ENCODE assay signal across 1 cellular context in the genomic region with DNA sequence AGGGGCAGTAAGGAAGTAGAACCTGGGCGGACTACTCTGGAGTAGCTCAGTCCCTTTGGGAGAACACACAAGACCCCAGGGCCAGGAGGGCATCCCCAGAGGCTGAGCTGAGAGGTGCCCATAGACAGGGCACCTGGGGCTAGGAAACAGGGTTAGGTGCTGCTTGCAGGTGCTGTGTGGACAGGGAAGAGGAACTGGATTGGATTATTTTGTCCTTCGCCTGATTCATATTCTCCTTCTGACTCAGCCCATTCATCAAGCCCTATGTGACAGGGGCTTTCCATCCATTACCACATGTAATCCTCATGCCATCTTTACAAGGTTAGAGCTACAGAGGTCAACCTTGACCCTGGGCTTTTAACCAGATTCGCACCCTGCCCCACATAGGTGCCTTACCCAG.
TF ChIP-seq lines count a peak whose summit lies in the region.

No MANE protein-coding gene starts in this region.

TF ChIP-seq in HepG2, 621 proteins besides CTCF, POLR2A, EP300 and RAD21 (continued from another document):
- TF ChIP-seq, protein P1, sequence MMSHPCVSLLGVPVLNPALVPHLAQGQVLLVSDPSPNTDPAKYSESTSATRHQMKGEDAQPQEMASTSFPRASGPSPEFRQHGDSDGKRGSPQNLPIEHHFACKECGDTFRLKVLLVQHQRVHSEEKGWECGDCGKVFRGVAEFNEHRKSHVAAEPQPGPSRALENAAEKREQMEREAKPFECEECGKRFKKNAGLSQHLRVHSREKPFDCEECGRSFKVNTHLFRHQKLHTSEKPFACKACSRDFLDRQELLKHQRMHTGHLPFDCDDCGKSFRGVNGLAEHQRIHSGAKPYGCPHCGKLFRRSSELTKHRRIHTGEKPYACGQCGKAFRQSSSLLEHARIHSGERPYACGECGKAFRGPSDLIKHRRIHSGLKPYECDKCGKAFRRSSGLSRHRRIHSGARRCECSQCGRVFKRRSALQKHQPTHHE (CRISPR knock-in tag; IDR thresholded peaks at IDR 0.05; ENCODE audit: borderline replicate concordance): no peak
- TF ChIP-seq ZNF383 (CRISPR knock-in tag; IDR thresholded peaks at IDR 0.05; ENCODE audit: borderline replicate concordance): no peak
- TF ChIP-seq ZNF343 (CRISPR knock-in tag; IDR thresholded peaks at IDR 0.05): no peak
